12 cellular contexts compared by ENCODE assay signal in genomic region chr14:73248294-73248868, GRCh38. TPM values are rescaled to one million over a fixed set of nuclear protein-coding genes. Genes with fewer than 3 reads are reported as not detected.
DNase-seq lines count a peak whose midpoint lies in the region; ATAC-seq, FAIRE-seq and TF ChIP-seq lines count a peak whose summit lies in the region.
"Had no signal": no experiment of that assay in that cellular context is flagged by ENCODE, and none has a peak within 500 bp of the region (broad histone marks: within the 10 kb centered on the region; RNA-seq: fewer than 3 reads in every experiment).

No MANE protein-coding gene starts in this region.

- H3K4me3 ChIP-seq in MG63 (no peak overlapping the region), Caco-2 (ENCODE audit: low read depth, low read length) (no peak overlapping the region)
- H3K4me3 ChIP-seq: uterus had no signal

- no peaks in the 10 kb centered on the region for H3K36me3 Mint-ChIP-seq in activated naive CD8-positive, alpha-beta T cell treated with anti-CD3 and anti-CD28 coated beads, Interleukin-2, amount 10 ng/mL, durations not matched to agents 7 days and 5 days
- H3K36me3 Mint-ChIP-seq in activated naive CD8-positive, alpha-beta T cell treated with anti-CD3 and anti-CD28 coated beads, Interleukin-2, amount 50 U/mL, for 24 hours (ENCODE audit: low read depth) = no peaks in the 10 kb centered on the region
- no peaks in the 10 kb centered on the region for H3K36me3 Mint-ChIP-seq in activated CD8-positive, alpha-beta T cell treated with anti-CD3 and anti-CD28 coated beads, Interleukin-2, amount 10 ng/mL, durations not matched to agents 7 days and 5 days (ENCODE audit: low read depth)
- H3K36me3 Mint-ChIP-seq in Caco-2 (ENCODE audit: insufficient read depth, unreplicated experiment) = no peaks in the 10 kb centered on the region

- H3K27me3 Mint-ChIP-seq in activated naive CD8-positive, alpha-beta T cell treated with anti-CD3 and anti-CD28 coated beads, Interleukin-2, amount 10 ng/mL, durations not matched to agents 7 days and 5 days = peaks cover 17% of the 10 kb centered on the region
- H3K27me3 Mint-ChIP-seq in activated naive CD8-positive, alpha-beta T cell treated with anti-CD3 and anti-CD28 coated beads, Interleukin-2, amount 50 U/mL, for 24 hours = peaks cover 33% of the 10 kb centered on the region
- H3K27me3 Mint-ChIP-seq in activated CD8-positive, alpha-beta T cell treated with anti-CD3 and anti-CD28 coated beads, Interleukin-2, amount 10 ng/mL, durations not matched to agents 7 days and 5 days (ENCODE audit: low read depth) = peaks cover 26% of the 10 kb centered on the region
- no peaks in the 10 kb centered on the region for H3K27me3 Mint-ChIP-seq in Caco-2 (ENCODE audit: insufficient read depth, unreplicated experiment)

- peak overlapping the region; percentile 28 for H3K4me3 Mint-ChIP-seq in activated naive CD8-positive, alpha-beta T cell treated with anti-CD3 and anti-CD28 coated beads, Interleukin-2, amount 10 ng/mL, durations not matched to agents 7 days and 5 days
- H3K4me3 Mint-ChIP-seq in activated naive CD8-positive, alpha-beta T cell treated with anti-CD3 and anti-CD28 coated beads, Interleukin-2, amount 50 U/mL, for 24 hours = no peak overlapping the region
- no peak overlapping the region for H3K4me3 Mint-ChIP-seq in activated CD8-positive, alpha-beta T cell treated with anti-CD3 and anti-CD28 coated beads, Interleukin-2, amount 10 ng/mL, durations not matched to agents 7 days and 5 days
- H3K4me3 Mint-ChIP-seq in Caco-2 (ENCODE audit: unreplicated experiment) = no peak overlapping the region

- H3K27ac Mint-ChIP-seq in activated naive CD8-positive, alpha-beta T cell treated with anti-CD3 and anti-CD28 coated beads, Interleukin-2, amount 10 ng/mL, durations not matched to agents 7 days and 5 days = peak overlapping the region; percentile 46
- H3K27ac Mint-ChIP-seq in activated naive CD8-positive, alpha-beta T cell treated with anti-CD3 and anti-CD28 coated beads, Interleukin-2, amount 50 U/mL, for 24 hours = no peak overlapping the region
- peak overlapping the region; percentile 54 for H3K27ac Mint-ChIP-seq in activated CD8-positive, alpha-beta T cell treated with anti-CD3 and anti-CD28 coated beads, Interleukin-2, amount 10 ng/mL, durations not matched to agents 7 days and 5 days
- no peak overlapping the region for H3K27ac Mint-ChIP-seq in Caco-2 (ENCODE audit: unreplicated experiment)

- TF ChIP-seq CTCF in Caco-2 (IDR thresholded peaks at IDR 0.05; ENCODE audit: insufficient read depth in 1 of 2, low read depth in 1 of 2, low read length in 1 of 2, severe bottlenecking in 1 of 2, unreplicated experiment in 1 of 2) = no peak

- intact Hi-C loops in Caco-2 (cut with micrococcal nuclease; ENCODE audit: unreplicated experiment) = no loop called here

- H3K9me3 ChIP-seq in MG63 (no peaks in the 10 kb centered on the region), Caco-2 (no peaks in the 10 kb centered on the region)
- H3K9me3 ChIP-seq: neutrophil, uterus had no signal

- DNase-seq in activated naive CD8-positive, alpha-beta T cell treated with anti-CD3 and anti-CD28 coated beads, Interleukin-2, amount 10 ng/mL, durations not matched to agents 7 days and 5 days = no peak
- no peak for DNase-seq in activated naive CD8-positive, alpha-beta T cell treated with anti-CD3 and anti-CD28 coated beads, Interleukin-2, amount 50 U/mL, for 24 hours
- peak; percentile 37 for DNase-seq in activated CD8-positive, alpha-beta T cell treated with anti-CD3 and anti-CD28 coated beads, Interleukin-2, amount 10 ng/mL, durations not matched to agents 7 days and 5 days
- no peak for DNase-seq in urothelium cell line (ENCODE audit: low spot score)
- DNase-seq in MG63 = no peak
- DNase-seq in Caco-2 = no peak
- DNase-seq: NCI-H524, uterus had no signal

- POLR2A ChIA-PET in activated naive CD8-positive, alpha-beta T cell treated with anti-CD3 and anti-CD28 coated beads, Interleukin-2, amount 10 ng/mL, durations not matched to agents 7 days and 5 days (lab: Charles Lee) = no interaction called here
- POLR2A ChIA-PET in activated CD8-positive, alpha-beta T cell treated with anti-CD3 and anti-CD28 coated beads, Interleukin-2, amount 10 ng/mL, durations not matched to agents 7 days and 5 days (lab: Charles Lee) = no interaction called here
- POLR2A ChIA-PET in Caco-2 (lab: Charles Lee) = no interaction called here

- H3K36me3 ChIP-seq in MG63 = no peaks in the 10 kb centered on the region
- no peaks in the 10 kb centered on the region for H3K36me3 ChIP-seq in Caco-2 (ENCODE audit: control insufficient read depth, insufficient read depth, low read length)
- H3K36me3 ChIP-seq: neutrophil, uterus had no signal

- peaks cover 25% of the 10 kb centered on the region for H3K4me1 Mint-ChIP-seq in activated naive CD8-positive, alpha-beta T cell treated with anti-CD3 and anti-CD28 coated beads, Interleukin-2, amount 10 ng/mL, durations not matched to agents 7 days and 5 days
- peaks cover 16% of the 10 kb centered on the region for H3K4me1 Mint-ChIP-seq in activated naive CD8-positive, alpha-beta T cell treated with anti-CD3 and anti-CD28 coated beads, Interleukin-2, amount 50 U/mL, for 24 hours
- H3K4me1 Mint-ChIP-seq in activated CD8-positive, alpha-beta T cell treated with anti-CD3 and anti-CD28 coated beads, Interleukin-2, amount 10 ng/mL, durations not matched to agents 7 days and 5 days (ENCODE audit: low read depth) = peaks cover 35% of the 10 kb centered on the region
- H3K4me1 Mint-ChIP-seq in Caco-2 (ENCODE audit: low read depth, unreplicated experiment) = no peaks in the 10 kb centered on the region

- peak; percentile 76 for FAIRE-seq in urothelium cell line (lab: Jason Lieb, UNC)

- CTCF ChIA-PET in activated CD8-positive, alpha-beta T cell treated with anti-CD3 and anti-CD28 coated beads, Interleukin-2, amount 10 ng/mL, durations not matched to agents 7 days and 5 days (lab: Charles Lee) = no interaction called here
- CTCF ChIA-PET in Caco-2 (lab: Charles Lee) = no interaction called here

- H3K27me3 ChIP-seq in MG63 (no peaks in the 10 kb centered on the region), Caco-2 (replicated peaks; ENCODE audit: control insufficient read depth, insufficient read depth, low read length) (no peaks in the 10 kb centered on the region)
- H3K27me3 ChIP-seq: uterus had no signal

- H3K9me3 Mint-ChIP-seq in activated naive CD8-positive, alpha-beta T cell treated with anti-CD3 and anti-CD28 coated beads, Interleukin-2, amount 10 ng/mL, durations not matched to agents 7 days and 5 days = no peaks in the 10 kb centered on the region
- H3K9me3 Mint-ChIP-seq in activated naive CD8-positive, alpha-beta T cell treated with anti-CD3 and anti-CD28 coated beads, Interleukin-2, amount 50 U/mL, for 24 hours = no peaks in the 10 kb centered on the region
- H3K9me3 Mint-ChIP-seq in activated CD8-positive, alpha-beta T cell treated with anti-CD3 and anti-CD28 coated beads, Interleukin-2, amount 10 ng/mL, durations not matched to agents 7 days and 5 days (ENCODE audit: insufficient read depth) = no peaks in the 10 kb centered on the region
- H3K9me3 Mint-ChIP-seq in Caco-2 (ENCODE audit: unreplicated experiment) = no peaks in the 10 kb centered on the region

- ATAC-seq in activated naive CD8-positive, alpha-beta T cell treated with anti-CD3 and anti-CD28 coated beads, Interleukin-2, amount 10 ng/mL, durations not matched to agents 7 days and 5 days (ENCODE audit: low read depth) = no peak
- ATAC-seq in activated naive CD8-positive, alpha-beta T cell treated with anti-CD3 and anti-CD28 coated beads, Interleukin-2, amount 50 U/mL, for 24 hours = no peak
- ATAC-seq in HG03432 (IDR thresholded peaks at IDR 0.05; ENCODE audit: unreplicated experiment) (peak; percentile 58), HG02970 (IDR thresholded peaks at IDR 0.05; ENCODE audit: low FRiP score, unreplicated experiment) (no peak)
- no peak for ATAC-seq in activated CD8-positive, alpha-beta T cell treated with anti-CD3 and anti-CD28 coated beads, Interleukin-2, amount 10 ng/mL, durations not matched to agents 7 days and 5 days

- no TSS peak for BruUV-seq in Caco-2 (replicated peaks; lab: Mats Ljungman, UMichigan)

- no peaks in the 10 kb centered on the region for H3K4me1 ChIP-seq in Caco-2
- H3K4me1 ChIP-seq: uterus had no signal

RNA-seq across cellular contexts. Expression of gene PAPLN, which starts 11.1 kb away (rescaled TPM):
- 1 to 10 TPM in 1 of 2 experiments, under 1 TPM in 1; 0.72 to 1.0 TPM for total RNA-seq in activated naive CD8-positive, alpha-beta T cell treated with anti-CD3 and anti-CD28 coated beads, Interleukin-2, amount 10 ng/mL, durations not matched to agents 7 days and 5 days
- total RNA-seq in activated CD8-positive, alpha-beta T cell treated with anti-CD3 and anti-CD28 coated beads, Interleukin-2, amount 10 ng/mL, durations not matched to agents 7 days and 5 days = under 1 TPM; 0.29 to 0.45 TPM
- total RNA-seq in MG63 (2014; rRNA removed; shearing (Covaris generic); ENCODE audit: low replicate concordance) = 0.53 TPM in 1 of 2 replicates, not detected in the other
- 2.7 and 3.0 TPM in 2 replicates for total RNA-seq in Caco-2 (2022)
- total RNA-seq: H4 had no signal

Comparison
In these comparisons a context has a peak if more than half of its experiments do, and no peak if none do; other contexts are left out.
1. H3K27ac Mint-ChIP-seq: peak in activated naive CD8-positive, alpha-beta T cell treated with anti-CD3 and anti-CD28 coated beads, Interleukin-2, amount 10 ng/mL, durations not matched to agents 7 days and 5 days (single experiment) and activated CD8-positive, alpha-beta T cell treated with anti-CD3 and anti-CD28 coated beads, Interleukin-2, amount 10 ng/mL, durations not matched to agents 7 days and 5 days (single experiment); none in activated naive CD8-positive, alpha-beta T cell treated with anti-CD3 and anti-CD28 coated beads, Interleukin-2, amount 50 U/mL, for 24 hours (single experiment) and Caco-2 (single experiment).